ENCODE assay signal across 10 cellular contexts in the genomic region with DNA sequence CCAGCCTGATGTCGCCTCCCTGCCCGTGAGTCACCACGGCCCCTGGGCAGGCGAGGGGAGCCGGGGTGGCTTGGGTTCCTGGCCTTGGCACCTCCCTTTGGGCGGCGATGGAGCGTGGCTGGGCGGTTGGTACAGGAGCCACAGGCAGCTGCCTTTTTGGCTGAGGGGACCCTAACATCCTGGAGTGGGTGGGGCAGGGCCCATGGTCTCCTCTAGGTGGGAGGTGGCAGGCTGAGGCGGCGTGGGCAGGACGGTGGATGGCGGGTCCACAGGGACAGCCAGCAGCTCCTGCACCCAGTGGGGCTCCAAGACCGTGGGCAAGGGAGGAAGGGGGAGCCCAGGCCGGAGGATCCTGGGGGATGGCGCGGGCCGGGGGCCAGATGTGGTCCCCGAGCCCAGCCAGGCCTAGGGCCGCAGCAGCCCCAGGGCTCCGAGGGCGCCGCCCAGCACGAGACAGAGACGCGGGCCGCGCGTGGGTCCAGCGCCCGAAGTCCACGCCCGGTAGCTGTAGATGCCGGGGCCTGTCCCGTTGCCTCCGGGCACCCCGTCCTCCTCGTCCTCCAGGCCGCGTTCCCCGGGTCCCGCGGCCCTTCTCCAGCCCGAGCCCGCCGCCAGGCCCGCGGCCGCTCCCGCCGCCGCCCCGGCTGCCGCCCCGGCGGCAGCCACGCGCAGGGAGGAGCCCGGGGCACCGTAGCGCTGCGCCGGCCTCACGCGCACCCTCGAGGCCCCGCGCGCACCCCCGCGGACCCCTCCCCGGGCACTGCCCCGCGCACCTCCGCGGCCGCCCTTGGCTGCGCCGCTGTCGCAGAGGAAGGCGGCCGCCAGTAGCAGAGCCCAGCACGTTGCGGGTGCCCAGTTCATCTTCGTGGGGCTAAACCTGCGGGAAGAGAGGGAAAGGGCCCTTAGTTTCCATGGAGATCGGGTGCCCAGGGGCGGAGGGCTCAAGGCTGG. TPM values are rescaled to one million over a fixed set of nuclear protein-coding genes. Genes with fewer than 3 reads are reported as not detected.
DNase-seq lines count a peak whose midpoint lies in the region; ATAC-seq and TF ChIP-seq lines count a peak whose summit lies in the region.
"Had no signal": no experiment of that assay in that cellular context is flagged by ENCODE, and none has a peak within 500 bp of the region (broad histone marks: within the 10 kb centered on the region; RNA-seq: fewer than 3 reads in every experiment).

No MANE protein-coding gene starts in this region.

- no peaks in the 10 kb centered on the region for H3K9me3 Mint-ChIP-seq in activated naive CD4-positive, alpha-beta T cell treated with anti-CD3 and anti-CD28 coated beads for 36 hours
- H3K9me3 Mint-ChIP-seq in activated naive CD4-positive, alpha-beta T cell treated with anti-CD3 and anti-CD28 coated beads, Interleukin-2, amount 10 ng/mL, durations not matched to agents 7 days and 5 days, result no peaks in the 10 kb centered on the region

- peaks cover 8% of the 10 kb centered on the region for H3K36me3 Mint-ChIP-seq in activated naive CD4-positive, alpha-beta T cell treated with anti-CD3 and anti-CD28 coated beads for 36 hours (ENCODE audit: low read depth)
- no peaks in the 10 kb centered on the region for H3K36me3 Mint-ChIP-seq in activated naive CD4-positive, alpha-beta T cell treated with anti-CD3 and anti-CD28 coated beads, Interleukin-2, amount 10 ng/mL, durations not matched to agents 7 days and 5 days

- TF ChIP-seq POLR2A in GM18505 (IDR thresholded peaks at IDR 0.05; ENCODE audit: borderline replicate concordance, extremely low read depth, insufficient read depth, insufficient read length), result no peak

- H3K4me1 Mint-ChIP-seq in activated naive CD4-positive, alpha-beta T cell treated with anti-CD3 and anti-CD28 coated beads for 36 hours (ENCODE audit: low read depth), result peaks cover 2% of the 10 kb centered on the region
- peaks cover 2% of the 10 kb centered on the region for H3K4me1 Mint-ChIP-seq in activated naive CD4-positive, alpha-beta T cell treated with anti-CD3 and anti-CD28 coated beads, Interleukin-2, amount 10 ng/mL, durations not matched to agents 7 days and 5 days

- H3K27me3 ChIP-seq in left lung (peaks cover 0 to 35% of the 10 kb centered on the region in 2 donors), thymus (ENCODE audit: control insufficient read depth, insufficient read depth) (peaks cover 16% of the 10 kb centered on the region)

- no peaks in the 10 kb centered on the region for H3K9me3 ChIP-seq in left lung
- peaks cover 2% of the 10 kb centered on the region for H3K9me3 ChIP-seq in thymus (ENCODE audit: control insufficient read depth)

- H3K36me3 ChIP-seq in left lung, result peaks cover 0 to 32% of the 10 kb centered on the region in 2 donors
- peaks cover 27% of the 10 kb centered on the region for H3K36me3 ChIP-seq in thymus (ENCODE audit: control insufficient read depth, insufficient read depth)

- in situ Hi-C loops in astrocyte of the cerebellum (cut with HindIII; ENCODE audit: low sequenced_read_pairs), result no loop called here

- ATAC-seq in left lung (peak; percentile 25), GM18505 (IDR thresholded peaks at IDR 0.05; ENCODE audit: unreplicated experiment) (no peak), GM21447 (IDR thresholded peaks at IDR 0.05; ENCODE audit: unreplicated experiment) (no peak), omental fat pad (ENCODE audit: low FRiP score) (no peak)

- H3K4me3 ChIP-seq in astrocyte of the cerebellum (ENCODE audit: low read depth, low read length), result peak overlapping the region; percentile 15
- H3K4me3 ChIP-seq in left lung, result no peak overlapping the region
- H3K4me3 ChIP-seq in thymus (ENCODE audit: low read length), result peak overlapping the region; percentile 15

- H3K4me1 ChIP-seq in left lung (peaks cover 0 to 7% of the 10 kb centered on the region in 2 donors), thymus (ENCODE audit: control insufficient read depth, insufficient read depth, low read length) (no peaks in the 10 kb centered on the region)

- intact Hi-C loops in activated naive CD4-positive, alpha-beta T cell treated with anti-CD3 and anti-CD28 coated beads for 36 hours (cut with micrococcal nuclease), result no loop called here
- intact Hi-C loops in left lung (cut with DNase I), result no loop called here

- H3K27me3 Mint-ChIP-seq in activated naive CD4-positive, alpha-beta T cell treated with anti-CD3 and anti-CD28 coated beads for 36 hours (ENCODE audit: low read depth), result no peaks in the 10 kb centered on the region
- peaks cover 34% of the 10 kb centered on the region for H3K27me3 Mint-ChIP-seq in activated naive CD4-positive, alpha-beta T cell treated with anti-CD3 and anti-CD28 coated beads, Interleukin-2, amount 10 ng/mL, durations not matched to agents 7 days and 5 days

- CTCF ChIA-PET in activated naive CD4-positive, alpha-beta T cell treated with anti-CD3 and anti-CD28 coated beads for 36 hours (lab: Charles Lee), result no interaction called here
- CTCF ChIA-PET in activated naive CD4-positive, alpha-beta T cell treated with anti-CD3 and anti-CD28 coated beads, Interleukin-2, amount 10 ng/mL, durations not matched to agents 7 days and 5 days (lab: Charles Lee), result no interaction called here

- no peak overlapping the region for H3K27ac Mint-ChIP-seq in activated naive CD4-positive, alpha-beta T cell treated with anti-CD3 and anti-CD28 coated beads for 36 hours
- H3K27ac Mint-ChIP-seq in activated naive CD4-positive, alpha-beta T cell treated with anti-CD3 and anti-CD28 coated beads, Interleukin-2, amount 10 ng/mL, durations not matched to agents 7 days and 5 days, result no peak overlapping the region

- TF ChIP-seq CTCF in astrocyte of the cerebellum (IDR thresholded peaks at IDR 0.05; ENCODE audit: low read depth, low read length, missing control alignments) (no peak), left lung (IDR thresholded peaks at IDR 0.05) (no peak), omental fat pad (IDR thresholded peaks at IDR 0.05) (no peak)

- H3K27ac ChIP-seq in left lung, result no peak overlapping the region
- no peak overlapping the region for H3K27ac ChIP-seq in thymus (ENCODE audit: low read depth)

- H3K4me3 Mint-ChIP-seq in activated naive CD4-positive, alpha-beta T cell treated with anti-CD3 and anti-CD28 coated beads for 36 hours, result peak overlapping the region; percentile 41
- no peak overlapping the region for H3K4me3 Mint-ChIP-seq in activated naive CD4-positive, alpha-beta T cell treated with anti-CD3 and anti-CD28 coated beads, Interleukin-2, amount 10 ng/mL, durations not matched to agents 7 days and 5 days

- WGBS in thymus, result 23% methylated on average over 88 of the region's 88 CpGs

- no peak for DNase-seq in activated naive CD4-positive, alpha-beta T cell treated with anti-CD3 and anti-CD28 coated beads for 36 hours
- no peak for DNase-seq in activated naive CD4-positive, alpha-beta T cell treated with anti-CD3 and anti-CD28 coated beads, Interleukin-2, amount 10 ng/mL, durations not matched to agents 7 days and 5 days
- DNase-seq in astrocyte of the cerebellum (ENCODE audit: low read depth) (no peak), left lung (peak in 1 of 2 donors; percentile 61), omental fat pad (ENCODE audit: low spot score) (no peak)
- DNase-seq: NCI-H146; stimulated activated CD4-positive, alpha-beta T cell treated with anti-CD3 and anti-CD28 coated beads, Interleukin-4, amount 100 ng/mL, for 24 hours had no signal

RNA-seq across cellular contexts. Expression of gene SPRN, which starts 1.3 kb away (rescaled TPM):
- not detected for total RNA-seq in activated naive CD4-positive, alpha-beta T cell treated with anti-CD3 and anti-CD28 coated beads for 36 hours
- total RNA-seq in left lung, result under 1 TPM in 1 of 2 donors, not detected in 1; 0.52 TPM
- polyA plus RNA-seq in thymus, result 0.46 TPM
- not detected for total RNA-seq in omental fat pad

RNA-seq across cellular contexts. Expression of gene MTG1, which starts 29.1 kb away (rescaled TPM):
- 10 to 100 TPM; 31.6 to 32.9 TPM for total RNA-seq in activated naive CD4-positive, alpha-beta T cell treated with anti-CD3 and anti-CD28 coated beads for 36 hours
- total RNA-seq in left lung (10 to 100 TPM; 31.5 to 46.5 TPM), omental fat pad (10 to 100 TPM; 14.6 to 30.9 (median 21.3) TPM)
- polyA plus RNA-seq in thymus, result 59.4 TPM

RNA-seq across cellular contexts. Expression of gene SCART1, which starts 30.6 kb away (rescaled TPM):
- total RNA-seq in activated naive CD4-positive, alpha-beta T cell treated with anti-CD3 and anti-CD28 coated beads for 36 hours, result 1 to 10 TPM; 1.5 to 1.6 TPM
- total RNA-seq in left lung (1 to 10 TPM; 1.2 to 1.7 TPM), omental fat pad (1 to 10 TPM; 1.3 to 5.2 (median 2.0) TPM)
- 1.6 TPM for polyA plus RNA-seq in thymus

RNA-seq across cellular contexts. Expression of gene PAOX, which starts 44.0 kb away (rescaled TPM):
- total RNA-seq in activated naive CD4-positive, alpha-beta T cell treated with anti-CD3 and anti-CD28 coated beads for 36 hours, result 1 to 10 TPM; 4.4 to 5.0 TPM
- total RNA-seq in left lung (1 to 10 TPM; 5.7 to 7.1 TPM), omental fat pad (1 to 10 TPM; 3.8 to 7.7 (median 6.1) TPM)
- 6.5 TPM for polyA plus RNA-seq in thymus

RNA-seq across cellular contexts. Expression of gene ECHS1, which starts 49.9 kb away (rescaled TPM):
- 10 to 100 TPM; 45.8 to 48.7 TPM for total RNA-seq in activated naive CD4-positive, alpha-beta T cell treated with anti-CD3 and anti-CD28 coated beads for 36 hours
- total RNA-seq in left lung (10 to 100 TPM; 71.0 to 85.9 TPM), omental fat pad (100 to 1,000 TPM in 3 of 4 donors, 10 to 100 TPM in 1; 96.0 to 197 (median 138) TPM)
- polyA plus RNA-seq in thymus, result 54.9 TPM

Comparison
In these comparisons a context has a peak if more than half of its experiments do, and no peak if none do; other contexts are left out.
1. H3K4me3 ChIP-seq: peak in astrocyte of the cerebellum (single experiment) and thymus (single experiment); none in left lung (0 of 2).